Comparison of ENCODE assay signal across 1 cellular context in genomic region chr2:177212895-177213856, GRCh38.
TF ChIP-seq lines count a peak whose summit lies in the region.

No MANE protein-coding gene starts in this region.

TF ChIP-seq in K562, 482 proteins besides CTCF, POLR2A, EP300 and RAD21 (continued from another document and continues in another):
- peak; percentile 83; the same call in 1 of the 2 replicates for TF ChIP-seq AFF4 (CRISPR knock-in tag; IDR thresholded peaks at IDR 0.05)
- TF ChIP-seq TAF7 (tag; IDR thresholded peaks at IDR 0.05): peak; percentile 64; the same call in 1 of the 2 replicates
- TF ChIP-seq CREB1 (IDR thresholded peaks at IDR 0.05): peak; percentile 42
- TF ChIP-seq CREB1 (CRISPR knock-in tag; IDR thresholded peaks at IDR 0.05): no peak
- no peak for TF ChIP-seq NFE2L1 (tag; IDR thresholded peaks at IDR 0.05; ENCODE audit: borderline replicate concordance, low read depth)
- 0 out of 2 replicates have a peak, but pooled peaks have one; percentile 38 for TF ChIP-seq ZNF766 (CRISPR knock-in tag; conservative IDR thresholded peaks at IDR 0.05)
- peak; percentile 73 for TF ChIP-seq CHD2 (IDR thresholded peaks at IDR 0.05; ENCODE audit: low read depth, low read length)
- TF ChIP-seq, protein P1, sequence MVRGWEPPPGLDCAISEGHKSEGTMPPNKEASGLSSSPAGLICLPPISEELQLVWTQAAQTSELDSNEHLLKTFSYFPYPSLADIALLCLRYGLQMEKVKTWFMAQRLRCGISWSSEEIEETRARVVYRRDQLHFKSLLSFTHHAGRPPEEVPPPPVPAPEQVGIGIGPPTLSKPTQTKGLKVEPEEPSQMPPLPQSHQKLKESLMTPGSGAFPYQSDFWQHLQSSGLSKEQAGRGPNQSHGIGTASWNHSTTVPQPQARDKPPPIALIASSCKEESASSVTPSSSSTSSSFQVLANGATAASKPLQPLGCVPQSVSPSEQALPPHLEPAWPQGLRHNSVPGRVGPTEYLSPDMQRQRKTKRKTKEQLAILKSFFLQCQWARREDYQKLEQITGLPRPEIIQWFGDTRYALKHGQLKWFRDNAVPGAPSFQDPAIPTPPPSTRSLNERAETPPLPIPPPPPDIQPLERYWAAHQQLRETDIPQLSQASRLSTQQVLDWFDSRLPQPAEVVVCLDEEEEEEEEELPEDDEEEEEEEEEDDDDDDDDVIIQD (CRISPR knock-in tag; IDR thresholded peaks at IDR 0.05): no peak
- TF ChIP-seq RFX1 (IDR thresholded peaks at IDR 0.05): no peak
- TF ChIP-seq PBX2 (CRISPR knock-in tag; IDR thresholded peaks at IDR 0.05; ENCODE audit: low read depth): no peak
- TF ChIP-seq PBX2 (tag; conservative IDR thresholded peaks at IDR 0.05; ENCODE audit: low read depth): no peak; the same call in 1 of the 2 replicates
- no peak for TF ChIP-seq POLR2AphosphoS2 (IDR thresholded peaks at IDR 0.05; ENCODE audit: low read length)
- TF ChIP-seq ZNF311 (CRISPR knock-in tag; IDR thresholded peaks at IDR 0.05): 0 out of 2 replicates have a peak, but pooled peaks have one; percentile 15
- no peak for TF ChIP-seq POLR3G (IDR thresholded peaks at IDR 0.05; ENCODE audit: extremely low read depth, insufficient read length, insufficient replicate concordance)
- TF ChIP-seq ZNF511 (CRISPR knock-in tag; IDR thresholded peaks at IDR 0.05): peak; percentile 65; the same call in 1 of the 2 replicates
- TF ChIP-seq, protein P2, sequence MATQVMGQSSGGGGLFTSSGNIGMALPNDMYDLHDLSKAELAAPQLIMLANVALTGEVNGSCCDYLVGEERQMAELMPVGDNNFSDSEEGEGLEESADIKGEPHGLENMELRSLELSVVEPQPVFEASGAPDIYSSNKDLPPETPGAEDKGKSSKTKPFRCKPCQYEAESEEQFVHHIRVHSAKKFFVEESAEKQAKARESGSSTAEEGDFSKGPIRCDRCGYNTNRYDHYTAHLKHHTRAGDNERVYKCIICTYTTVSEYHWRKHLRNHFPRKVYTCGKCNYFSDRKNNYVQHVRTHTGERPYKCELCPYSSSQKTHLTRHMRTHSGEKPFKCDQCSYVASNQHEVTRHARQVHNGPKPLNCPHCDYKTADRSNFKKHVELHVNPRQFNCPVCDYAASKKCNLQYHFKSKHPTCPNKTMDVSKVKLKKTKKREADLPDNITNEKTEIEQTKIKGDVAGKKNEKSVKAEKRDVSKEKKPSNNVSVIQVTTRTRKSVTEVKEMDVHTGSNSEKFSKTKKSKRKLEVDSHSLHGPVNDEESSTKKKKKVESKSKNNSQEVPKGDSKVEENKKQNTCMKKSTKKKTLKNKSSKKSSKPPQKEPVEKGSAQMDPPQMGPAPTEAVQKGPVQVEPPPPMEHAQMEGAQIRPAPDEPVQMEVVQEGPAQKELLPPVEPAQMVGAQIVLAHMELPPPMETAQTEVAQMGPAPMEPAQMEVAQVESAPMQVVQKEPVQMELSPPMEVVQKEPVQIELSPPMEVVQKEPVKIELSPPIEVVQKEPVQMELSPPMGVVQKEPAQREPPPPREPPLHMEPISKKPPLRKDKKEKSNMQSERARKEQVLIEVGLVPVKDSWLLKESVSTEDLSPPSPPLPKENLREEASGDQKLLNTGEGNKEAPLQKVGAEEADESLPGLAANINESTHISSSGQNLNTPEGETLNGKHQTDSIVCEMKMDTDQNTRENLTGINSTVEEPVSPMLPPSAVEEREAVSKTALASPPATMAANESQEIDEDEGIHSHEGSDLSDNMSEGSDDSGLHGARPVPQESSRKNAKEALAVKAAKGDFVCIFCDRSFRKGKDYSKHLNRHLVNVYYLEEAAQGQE (CRISPR knock-in tag; IDR thresholded peaks at IDR 0.05; ENCODE audit: low read depth): 0 out of 2 replicates have a peak, but pooled peaks have one; percentile 8
- TF ChIP-seq RBM22 (IDR thresholded peaks at IDR 0.05; ENCODE audit: low read depth, low read length, poor library complexity, severe bottlenecking): peak; percentile 95
- peak; percentile 58; the same call in 1 of the 2 replicates for TF ChIP-seq ZNF41 (CRISPR knock-in tag; conservative IDR thresholded peaks at IDR 0.05)
- TF ChIP-seq ZNF354B (CRISPR knock-in tag; IDR thresholded peaks at IDR 0.05): no peak
- TF ChIP-seq ILK (tag; IDR thresholded peaks at IDR 0.05; ENCODE audit: borderline replicate concordance, low read depth): no peak
- TF ChIP-seq, protein P3, sequence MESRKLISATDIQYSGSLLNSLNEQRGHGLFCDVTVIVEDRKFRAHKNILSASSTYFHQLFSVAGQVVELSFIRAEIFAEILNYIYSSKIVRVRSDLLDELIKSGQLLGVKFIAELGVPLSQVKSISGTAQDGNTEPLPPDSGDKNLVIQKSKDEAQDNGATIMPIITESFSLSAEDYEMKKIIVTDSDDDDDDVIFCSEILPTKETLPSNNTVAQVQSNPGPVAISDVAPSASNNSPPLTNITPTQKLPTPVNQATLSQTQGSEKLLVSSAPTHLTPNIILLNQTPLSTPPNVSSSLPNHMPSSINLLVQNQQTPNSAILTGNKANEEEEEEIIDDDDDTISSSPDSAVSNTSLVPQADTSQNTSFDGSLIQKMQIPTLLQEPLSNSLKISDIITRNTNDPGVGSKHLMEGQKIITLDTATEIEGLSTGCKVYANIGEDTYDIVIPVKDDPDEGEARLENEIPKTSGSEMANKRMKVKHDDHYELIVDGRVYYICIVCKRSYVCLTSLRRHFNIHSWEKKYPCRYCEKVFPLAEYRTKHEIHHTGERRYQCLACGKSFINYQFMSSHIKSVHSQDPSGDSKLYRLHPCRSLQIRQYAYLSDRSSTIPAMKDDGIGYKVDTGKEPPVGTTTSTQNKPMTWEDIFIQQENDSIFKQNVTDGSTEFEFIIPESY (CRISPR knock-in tag; IDR thresholded peaks at IDR 0.05): no peak
- no peak for TF ChIP-seq CREB3 (tag; conservative IDR thresholded peaks at IDR 0.05; ENCODE audit: low read depth)
- TF ChIP-seq ZNF274 (IDR thresholded peaks at IDR 0.05; ENCODE audit: borderline replicate concordance, low read depth, low read length): no peak
- no peak for TF ChIP-seq SAFB (IDR thresholded peaks at IDR 0.05; ENCODE audit: borderline replicate concordance, low read depth, low read length)
- no peak for TF ChIP-seq ZZZ3 (IDR thresholded peaks at IDR 0.05)
- TF ChIP-seq, protein P4, sequence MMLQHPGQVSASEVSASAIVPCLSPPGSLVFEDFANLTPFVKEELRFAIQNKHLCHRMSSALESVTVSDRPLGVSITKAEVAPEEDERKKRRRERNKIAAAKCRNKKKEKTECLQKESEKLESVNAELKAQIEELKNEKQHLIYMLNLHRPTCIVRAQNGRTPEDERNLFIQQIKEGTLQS (IDR thresholded peaks at IDR 0.05): 0 out of 2 replicates have a peak, but pooled peaks have one; percentile 6
- TF ChIP-seq, protein P4 (CRISPR knock-in tag; conservative IDR thresholded peaks at IDR 0.05): no peak
- TF ChIP-seq STAT5B (CRISPR knock-in tag; IDR thresholded peaks at IDR 0.05): no peak
- no peak for TF ChIP-seq ZNF507 (tag; conservative IDR thresholded peaks at IDR 0.05)
- TF ChIP-seq HMG20B (CRISPR knock-in tag; IDR thresholded peaks at IDR 0.05): no peak
- TF ChIP-seq HOXB6 (CRISPR knock-in tag; IDR thresholded peaks at IDR 0.05; ENCODE audit: borderline replicate concordance): no peak
- TF ChIP-seq, protein P5, sequence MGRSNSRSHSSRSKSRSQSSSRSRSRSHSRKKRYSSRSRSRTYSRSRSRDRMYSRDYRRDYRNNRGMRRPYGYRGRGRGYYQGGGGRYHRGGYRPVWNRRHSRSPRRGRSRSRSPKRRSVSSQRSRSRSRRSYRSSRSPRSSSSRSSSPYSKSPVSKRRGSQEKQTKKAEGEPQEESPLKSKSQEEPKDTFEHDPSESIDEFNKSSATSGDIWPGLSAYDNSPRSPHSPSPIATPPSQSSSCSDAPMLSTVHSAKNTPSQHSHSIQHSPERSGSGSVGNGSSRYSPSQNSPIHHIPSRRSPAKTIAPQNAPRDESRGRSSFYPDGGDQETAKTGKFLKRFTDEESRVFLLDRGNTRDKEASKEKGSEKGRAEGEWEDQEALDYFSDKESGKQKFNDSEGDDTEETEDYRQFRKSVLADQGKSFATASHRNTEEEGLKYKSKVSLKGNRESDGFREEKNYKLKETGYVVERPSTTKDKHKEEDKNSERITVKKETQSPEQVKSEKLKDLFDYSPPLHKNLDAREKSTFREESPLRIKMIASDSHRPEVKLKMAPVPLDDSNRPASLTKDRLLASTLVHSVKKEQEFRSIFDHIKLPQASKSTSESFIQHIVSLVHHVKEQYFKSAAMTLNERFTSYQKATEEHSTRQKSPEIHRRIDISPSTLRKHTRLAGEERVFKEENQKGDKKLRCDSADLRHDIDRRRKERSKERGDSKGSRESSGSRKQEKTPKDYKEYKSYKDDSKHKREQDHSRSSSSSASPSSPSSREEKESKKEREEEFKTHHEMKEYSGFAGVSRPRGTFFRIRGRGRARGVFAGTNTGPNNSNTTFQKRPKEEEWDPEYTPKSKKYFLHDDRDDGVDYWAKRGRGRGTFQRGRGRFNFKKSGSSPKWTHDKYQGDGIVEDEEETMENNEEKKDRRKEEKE (IDR thresholded peaks at IDR 0.05; ENCODE audit: borderline replicate concordance in 1 of 2, control insufficient read depth in 1 of 2, low read depth in 2 of 2, low read length in 1 of 2): peak in 1 of 2 experiments; percentile 72; a peak in 1 of 4 replicates
- TF ChIP-seq, protein P6, sequence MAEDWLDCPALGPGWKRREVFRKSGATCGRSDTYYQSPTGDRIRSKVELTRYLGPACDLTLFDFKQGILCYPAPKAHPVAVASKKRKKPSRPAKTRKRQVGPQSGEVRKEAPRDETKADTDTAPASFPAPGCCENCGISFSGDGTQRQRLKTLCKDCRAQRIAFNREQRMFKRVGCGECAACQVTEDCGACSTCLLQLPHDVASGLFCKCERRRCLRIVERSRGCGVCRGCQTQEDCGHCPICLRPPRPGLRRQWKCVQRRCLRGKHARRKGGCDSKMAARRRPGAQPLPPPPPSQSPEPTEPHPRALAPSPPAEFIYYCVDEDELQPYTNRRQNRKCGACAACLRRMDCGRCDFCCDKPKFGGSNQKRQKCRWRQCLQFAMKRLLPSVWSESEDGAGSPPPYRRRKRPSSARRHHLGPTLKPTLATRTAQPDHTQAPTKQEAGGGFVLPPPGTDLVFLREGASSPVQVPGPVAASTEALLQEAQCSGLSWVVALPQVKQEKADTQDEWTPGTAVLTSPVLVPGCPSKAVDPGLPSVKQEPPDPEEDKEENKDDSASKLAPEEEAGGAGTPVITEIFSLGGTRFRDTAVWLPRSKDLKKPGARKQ (CRISPR knock-in tag; IDR thresholded peaks at IDR 0.05): no peak
- no peak for TF ChIP-seq CBX8 (IDR thresholded peaks at IDR 0.05; ENCODE audit: borderline replicate concordance, extremely low read depth, low read depth, low read length, poor library complexity, severe bottlenecking)
- no peak for TF ChIP-seq SMAD2 (IDR thresholded peaks at IDR 0.05; ENCODE audit: low read depth, low read length)
- TF ChIP-seq SIX5 (IDR thresholded peaks at IDR 0.05; ENCODE audit: borderline replicate concordance in 1 of 2, insufficient read depth in 1 of 2, low read depth in 1 of 2, low read length in 2 of 2): no peak
